In the genomic region with DNA sequence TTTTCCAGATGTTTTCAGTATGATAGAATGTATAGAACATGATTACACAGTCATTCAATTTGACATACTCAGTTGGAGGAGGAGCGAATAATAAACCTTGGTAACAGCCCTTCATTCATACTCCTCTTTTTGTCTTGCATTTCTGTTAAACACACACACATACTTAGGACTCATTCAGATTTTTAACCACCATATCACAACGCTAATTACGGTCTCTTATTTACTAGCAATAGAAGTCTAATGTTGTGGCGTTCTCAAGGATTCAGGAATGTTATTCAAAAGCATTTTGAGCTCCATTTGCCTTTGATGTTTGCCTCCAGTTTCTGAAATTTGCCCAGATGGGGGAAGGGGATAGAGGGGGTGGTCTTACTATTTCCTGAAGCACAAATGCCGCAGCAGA, we compare ENCODE assay signal across 21 cellular contexts.
DNase-seq lines count a peak whose midpoint lies in the region; ATAC-seq and TF ChIP-seq lines count a peak whose summit lies in the region.
"Had no signal": no experiment of that assay in that cellular context is flagged by ENCODE, and none has a peak within 500 bp of the region (broad histone marks: within the 10 kb centered on the region; RNA-seq: fewer than 3 reads in every experiment).

No MANE protein-coding gene starts in this region.

- H3K36me3 ChIP-seq in neuron (ENCODE audit: insufficient read depth, low read length) (no peaks in the 10 kb centered on the region), MM.1S (replicated peaks; ENCODE audit: insufficient read depth, low read length) (no peaks in the 10 kb centered on the region), hepatocyte (replicated peaks; ENCODE audit: insufficient read depth, low read depth) (no peaks in the 10 kb centered on the region), aorta (ENCODE audit: control insufficient read depth in 1 of 2, insufficient read depth in 2 of 2, low read length in 1 of 2) (peaks cover 0 to 3% of the 10 kb centered on the region in 2 donors)

- H4K20me1 ChIP-seq in MM.1S (ENCODE audit: insufficient read depth, low read length) = no peaks in the 10 kb centered on the region
- H4K20me1 ChIP-seq in hepatocyte (ENCODE audit: insufficient read depth, poor library complexity, severe bottlenecking) = no peaks in the 10 kb centered on the region

- peak overlapping the region; percentile 32 for H2AFZ ChIP-seq in neuron (ENCODE audit: low read depth, low read length)
- no peak overlapping the region for H2AFZ ChIP-seq in MM.1S (ENCODE audit: low read length)
- H2AFZ ChIP-seq in hepatocyte = no peak overlapping the region

- no peaks in the 10 kb centered on the region for H3K79me2 ChIP-seq in MM.1S (ENCODE audit: low read length)
- H3K79me2 ChIP-seq in hepatocyte = no peaks in the 10 kb centered on the region

- H3K4me2 ChIP-seq in MM.1S (ENCODE audit: low read depth, low read length) = no peak overlapping the region
- no peak overlapping the region for H3K4me2 ChIP-seq in hepatocyte

- 69% methylated on average over 5 of the region's 5 CpGs for WGBS in hepatocyte (ENCODE audit: low lambda C conversion rate, missing lambda C conversion rate)
- 92 to 95% methylated on average over 5 of the region's 5 CpGs for WGBS in aorta, 2 donors

- H3K9me2 ChIP-seq in MM.1S (replicated peaks; ENCODE audit: insufficient read depth, low read length) (no peaks in the 10 kb centered on the region), hepatocyte (replicated peaks; ENCODE audit: insufficient read depth) (no peaks in the 10 kb centered on the region)

- intact Hi-C loops in aorta (cut with DNase I) = no loop called here

- H3K4me3 ChIP-seq in neuron (ENCODE audit: low read length) (peak overlapping the region; percentile 14), MM.1S (ENCODE audit: low read length) (no peak overlapping the region), hepatocyte (no peak overlapping the region), aorta (ENCODE audit: low read length in 2 of 2) (no peak overlapping the region)

- H3K9ac ChIP-seq in MM.1S (ENCODE audit: low read length) = no peak overlapping the region

- no peak for ATAC-seq in aorta (ENCODE audit: low FRiP score)
- ATAC-seq: SK-N-SH treated with all-trans-retinoic acid at 6 μM for 48 hours had no signal

- H3K27ac ChIP-seq in MM.1S (ENCODE audit: low read length) (no peak overlapping the region), hepatocyte (no peak overlapping the region), aorta (ENCODE audit: low read depth in 1 of 2, low read length in 2 of 2) (no peak overlapping the region)
- H3K27ac ChIP-seq: HL-60 had no signal

- H3K4me1 ChIP-seq in neuron (ENCODE audit: insufficient read depth, low read length) (peaks cover 37% of the 10 kb centered on the region), MM.1S (ENCODE audit: low read length) (no peaks in the 10 kb centered on the region), hepatocyte (ENCODE audit: insufficient read depth) (no peaks in the 10 kb centered on the region), aorta (ENCODE audit: control insufficient read depth in 1 of 2, insufficient read depth in 2 of 2, low read length in 2 of 2) (no peaks in the 10 kb centered on the region)

- no peak for TF ChIP-seq CTCF in MM.1S (IDR thresholded peaks at IDR 0.05; ENCODE audit: low read length)
- no peak for TF ChIP-seq CTCF in hepatocyte (IDR thresholded peaks at IDR 0.05; ENCODE audit: poor library complexity)

- no peaks in the 10 kb centered on the region for H3F3A ChIP-seq in MM.1S (ENCODE audit: insufficient read depth, low read length)

- H3K9me3 ChIP-seq in neuron (ENCODE audit: low read length) (no peaks in the 10 kb centered on the region), MM.1S (replicated peaks; ENCODE audit: insufficient read depth, low read length) (no peaks in the 10 kb centered on the region), hepatocyte (ENCODE audit: low read depth) (no peaks in the 10 kb centered on the region), aorta (ENCODE audit: control insufficient read depth, low read length) (no peaks in the 10 kb centered on the region)

- H3K27me3 ChIP-seq in neuron (ENCODE audit: insufficient read depth, low read length) = no peaks in the 10 kb centered on the region
- no peaks in the 10 kb centered on the region for H3K27me3 ChIP-seq in MM.1S (replicated peaks; ENCODE audit: insufficient read depth, low read length)
- no peaks in the 10 kb centered on the region for H3K27me3 ChIP-seq in hepatocyte
- no peaks in the 10 kb centered on the region for H3K27me3 ChIP-seq in aorta (ENCODE audit: control insufficient read depth in 1 of 2, insufficient read depth in 2 of 2, low read length in 1 of 2)

- peak; percentile 57 for DNase-seq in COLO829 (ENCODE audit: low spot score)
- DNase-seq in NCI-H526 (lab: John Stamatoyannopoulos, UW) = peak; percentile 27 to 44
- DNase-seq in foreskin melanocyte = peak; percentile 75
- DNase-seq in MM.1S = no peak
- no peak for DNase-seq in NCI-H2227 treated with DMSO at 0.1 percent for 48 hours (lab: John Stamatoyannopoulos, UW)
- DNase-seq in hepatocyte (ENCODE audit: low spot score) = no peak
- DNase-seq in aorta = no peak
- DNase-seq: ACHN; C1 segment of cervical spinal cord; CD8-positive, alpha-beta memory T cell; DND-41; H9; IMR-90; NCI-H1048; NCI-H1436; NCI-H1930; NCI-H510A treated with DMSO at 0.1 percent for 48 hours; SHP77 treated with DMSO at 0.1 percent for 48 hours had no signal

Comparison
In these comparisons a context has a peak if more than half of its experiments do, and no peak if none do; other contexts are left out.
1. DNase-seq: peak in COLO829 (single experiment), NCI-H526 (2 of 2) and foreskin melanocyte (single experiment); none in MM.1S (single experiment), NCI-H2227 treated with DMSO at 0.1 percent for 48 hours (single experiment), hepatocyte (single experiment) and aorta (0 of 2).